20 cellular contexts compared by ENCODE assay signal in the genomic region with DNA sequence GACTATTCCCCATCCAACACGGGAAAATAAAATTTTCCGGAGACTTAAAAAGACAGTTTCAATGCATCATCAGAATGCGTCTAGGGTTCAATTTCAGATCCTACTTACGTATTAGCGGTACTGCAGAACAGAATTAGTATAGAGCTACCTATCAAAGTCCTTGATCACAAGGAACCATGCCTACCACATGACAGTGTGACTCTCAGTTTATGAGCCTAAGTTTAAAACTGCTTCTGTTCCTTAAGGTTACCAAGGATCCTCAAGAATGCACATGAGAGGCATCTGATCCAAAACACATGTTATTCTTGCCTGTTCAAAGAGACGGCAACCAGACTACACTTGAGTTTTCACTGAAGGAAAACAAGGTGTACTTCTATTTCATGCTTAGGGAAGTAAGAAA.
A peak's percentile ranks its signal among the peaks of the same experiment; 100 is the strongest.
DNase-seq lines count a peak whose midpoint lies in the region; ATAC-seq and TF ChIP-seq lines count a peak whose summit lies in the region.
"Had no signal": no experiment of that assay in that cellular context is flagged by ENCODE, and none has a peak within 500 bp of the region (broad histone marks: within the 10 kb centered on the region; RNA-seq: fewer than 3 reads in every experiment).

No MANE protein-coding gene starts in this region.

- H3K4me3 ChIP-seq in OCI-LY3 (ENCODE audit: low read length) = peak overlapping the region; percentile 66
- H3K4me3 ChIP-seq: Peyer's patch, SK-N-MC had no signal

- no peaks in the 10 kb centered on the region for H3K9me3 ChIP-seq in OCI-LY3 (ENCODE audit: insufficient read depth, low read length)
- H3K9me3 ChIP-seq: Peyer's patch had no signal

- H3K4me2 ChIP-seq in OCI-LY3 (ENCODE audit: low read length) = peak overlapping the region; percentile 83

- peaks cover 45% of the 10 kb centered on the region for H3K4me1 ChIP-seq in OCI-LY3 (ENCODE audit: low read length)
- H3K4me1 ChIP-seq: Peyer's patch had no signal

- H2AFZ ChIP-seq in OCI-LY3 (ENCODE audit: low read depth, low read length) = peak overlapping the region; percentile 17; the same call in 1 of the 2 replicates

- H4K20me1 ChIP-seq in OCI-LY3 (ENCODE audit: insufficient read depth, low read length) = no peaks in the 10 kb centered on the region

- H3K27me3 ChIP-seq in OCI-LY3 (ENCODE audit: low read depth, low read length) = no peaks in the 10 kb centered on the region
- H3K27me3 ChIP-seq: Peyer's patch had no signal

- H3K36me3 ChIP-seq in OCI-LY3 (replicated peaks; ENCODE audit: low read depth, low read length) = no peaks in the 10 kb centered on the region
- H3K36me3 ChIP-seq: Peyer's patch had no signal

- H3K27ac ChIP-seq in OCI-LY3 (ENCODE audit: low read length) = peak overlapping the region; percentile 93
- H3K27ac ChIP-seq: 22Rv1, Peyer's patch, SK-N-MC had no signal

- H3K9ac ChIP-seq in OCI-LY3 (ENCODE audit: low read length) = peak overlapping the region; percentile 68

- peak; percentile 1 for ATAC-seq in GM19395 (IDR thresholded peaks at IDR 0.05; ENCODE audit: unreplicated experiment)
- ATAC-seq in GM19397 (IDR thresholded peaks at IDR 0.05; ENCODE audit: unreplicated experiment) = no peak
- ATAC-seq: HCT116 had no signal

- TF ChIP-seq CTCF in OCI-LY3 (IDR thresholded peaks at IDR 0.05; ENCODE audit: low read depth, low read length) = no peak

- H3K79me2 ChIP-seq in OCI-LY3 (ENCODE audit: low read length) = no peaks in the 10 kb centered on the region

- DNase-seq in DMS53 (lab: John Stamatoyannopoulos, UW) = peak; percentile 11
- no peak for DNase-seq in DMS53 treated with DMSO at 0.1 percent for 48 hours (lab: John Stamatoyannopoulos, UW; ENCODE audit: unreplicated experiment)
- DNase-seq in NCI-H2107 (lab: John Stamatoyannopoulos, UW) = no peak
- no peak for DNase-seq in retina
- no peak for DNase-seq in KG1 (lab: John Stamatoyannopoulos, UW)
- DNase-seq: ACHN; CD4-positive, alpha-beta memory T cell; COR-L47; NCI-H1048; NCI-H1694; NCI-H2029 treated with DMSO at 0.1 percent for 48 hours; NCI-H82; OCI-M1 had no signal
